ENCODE assay signal across 8 cellular contexts in the genomic region with DNA sequence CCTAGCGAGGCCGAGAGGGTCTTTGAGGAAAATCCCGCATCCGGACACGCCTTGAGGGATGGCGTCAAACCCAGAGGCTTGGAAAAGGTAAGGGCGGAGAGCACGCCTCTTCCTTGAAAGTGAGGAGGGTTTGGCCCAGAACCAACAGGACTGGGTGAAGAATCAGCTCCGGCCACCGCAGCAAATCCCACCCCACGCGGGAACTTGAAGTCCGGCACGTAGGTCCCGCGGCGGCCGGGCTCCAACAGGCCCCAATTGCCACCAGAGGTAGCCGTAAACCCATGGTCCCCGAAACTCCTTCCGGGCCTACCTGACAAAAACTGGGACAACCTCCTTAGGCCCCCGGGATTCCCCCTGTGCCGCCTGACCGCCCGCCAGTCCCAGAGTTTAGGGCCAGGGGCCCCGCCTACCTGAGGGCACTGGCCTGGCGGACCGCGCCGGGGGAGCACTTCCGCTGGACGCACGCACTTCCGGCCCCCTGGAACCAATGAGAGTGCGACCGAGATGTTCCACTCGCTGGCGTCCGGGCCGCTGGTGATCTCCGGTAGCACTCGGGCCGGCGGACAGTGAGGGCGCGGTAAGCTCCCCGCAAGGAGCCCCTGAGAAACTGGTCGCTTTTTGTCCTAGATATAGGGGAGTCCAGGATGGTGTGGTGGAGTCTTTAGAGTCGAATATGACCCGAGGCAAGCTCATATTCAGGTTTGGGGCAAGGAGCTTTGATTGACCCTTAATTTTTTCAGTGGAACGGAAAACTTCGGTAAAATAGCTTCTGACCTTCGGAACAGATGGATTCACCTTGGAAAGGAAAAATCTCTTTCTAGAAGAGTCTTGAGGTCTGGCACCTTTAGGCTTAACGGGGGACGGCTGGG. TPM values are rescaled to one million over a fixed set of nuclear protein-coding genes. Genes with fewer than 3 reads are reported as not detected.
DNase-seq lines count a peak whose midpoint lies in the region; ATAC-seq and TF ChIP-seq lines count a peak whose summit lies in the region.

A gene (minus strand): TSS at position 453 of the 869 bp plus-strand sequence. CDS start 6,772 bp downstream, outside the sequence.
A gene (plus strand): TSS at position 537 of the 869 bp plus-strand sequence. CDS start 28,599 bp downstream, outside the sequence.

- no peaks in the 10 kb centered on the region for H3K9me3 ChIP-seq in RWPE2 (ENCODE audit: severe bottlenecking)

- peak within 1 kb of the TSS; percentile 92 for H3K27ac ChIP-seq in RWPE2 (ENCODE audit: poor library complexity, severe bottlenecking)

- peaks cover 12% of the 10 kb centered on the region for H3K4me1 Mint-ChIP-seq in nephron

- H3K9me3 Mint-ChIP-seq in nephron: no peaks in the 10 kb centered on the region

- H3K36me3 Mint-ChIP-seq in nephron (ENCODE audit: low read depth): peaks cover 16% of the 10 kb centered on the region

- H3K4me3 ChIP-seq in RWPE2 (ENCODE audit: severe bottlenecking) (peak within 1 kb of the TSS; percentile 58), fibroblast of the aortic adventitia (ENCODE audit: low read depth, low read length) (peak within 1 kb of the TSS; percentile 96)

- no peaks in the 10 kb centered on the region for H3K27me3 Mint-ChIP-seq in nephron (ENCODE audit: low read depth)

- ATAC-seq in RWPE2 (ENCODE audit: low read depth): peak; percentile 96

- DNase-seq in EH (ENCODE audit: low read depth): peak; percentile 91
- peak; percentile 76 for DNase-seq in GOT3 (lab: John Stamatoyannopoulos, UW)
- DNase-seq in LHCN-M2 (ENCODE audit: low read depth): peak; percentile 88
- peak; percentile 90 for DNase-seq in RWPE2 (ENCODE audit: low spot score)
- DNase-seq in activated T-helper 9 cell treated with anti-CD3 and anti-CD28 coated beads, Interleukin-2, amount 50 U/mL, for 16 hours (ENCODE audit: low read depth): peak; percentile 83
- peak; percentile 92 for DNase-seq in fibroblast of the aortic adventitia (ENCODE audit: low read depth)
- DNase-seq in stimulated activated naive CD4-positive, alpha-beta T cell treated with Interleukin-2 at 50 U/mL for 16 hours (lab: John Stamatoyannopoulos, UW): peak; percentile 89

- H3K4me1 ChIP-seq in RWPE2 (ENCODE audit: insufficient read depth, poor library complexity, severe bottlenecking): peaks cover 4% of the 10 kb centered on the region

- H3K4me3 Mint-ChIP-seq in nephron: peak within 1 kb of the TSS; percentile 93 to 99 (median 99)

- TF ChIP-seq CTCF in RWPE2 (IDR thresholded peaks at IDR 0.05; ENCODE audit: poor library complexity, severe bottlenecking) (no peak), fibroblast of the aortic adventitia (IDR thresholded peaks at IDR 0.05; ENCODE audit: insufficient read depth, low read length) (no peak), nephron (IDR thresholded peaks at IDR 0.05; ENCODE audit: unreplicated experiment in 3 of 3) (no peak)

- peaks cover 23% of the 10 kb centered on the region for H3K36me3 ChIP-seq in RWPE2 (ENCODE audit: low read depth)

- peak within 1 kb of the TSS; percentile 82 to 99 (median 97) for H3K27ac Mint-ChIP-seq in nephron

- H3K27me3 ChIP-seq in RWPE2 (ENCODE audit: insufficient read depth, poor library complexity, severe bottlenecking): no peaks in the 10 kb centered on the region

RNA-seq across cellular contexts. Expression of the first gene that starts in this region (rescaled TPM):
- total RNA-seq in LHCN-M2 (2014; rRNA removed) (32.8 and 36.8 TPM in 2 replicates), fibroblast of the aortic adventitia (ENCODE audit: low replicate concordance) (50.3 and 61.0 TPM in 2 replicates)
- polyA plus RNA-seq in LHCN-M2 (2012): 19.6 TPM

RNA-seq across cellular contexts. Expression of the second gene that starts in this region (rescaled TPM):
- total RNA-seq in LHCN-M2 (2014; rRNA removed) (9.0 and 11.0 TPM in 2 replicates), fibroblast of the aortic adventitia (ENCODE audit: low replicate concordance) (9.7 and 10.6 TPM in 2 replicates)
- 10.4 TPM for polyA plus RNA-seq in LHCN-M2 (2012)

Comparison
In these comparisons a context has a peak if more than half of its experiments do, and no peak if none do; other contexts are left out.
1. Peak in every context shown above with its lines: DNase-seq, ATAC-seq, H3K4me3 ChIP-seq and H3K27ac ChIP-seq.